8 cellular contexts compared by ENCODE assay signal in the genomic region with DNA sequence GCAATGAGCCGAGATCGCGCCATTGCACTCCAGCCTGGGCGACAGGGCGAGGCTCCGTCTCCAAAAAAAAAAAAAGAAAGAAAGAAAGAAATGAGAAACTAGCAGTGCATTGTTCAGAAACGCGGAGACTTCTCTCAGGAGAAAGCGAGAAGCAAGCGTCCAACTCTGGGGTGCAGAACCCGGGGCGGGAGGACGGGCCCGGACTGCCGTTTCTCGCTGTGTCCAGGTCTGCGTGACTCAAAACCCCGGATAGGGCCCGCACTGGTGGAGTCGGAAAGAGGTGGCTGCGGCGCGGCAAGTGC.
DNase-seq lines count a peak whose midpoint lies in the region; ATAC-seq lines count a peak whose summit lies in the region.

No MANE protein-coding gene starts in this region.

- ATAC-seq in stimulated activated naive CD8-positive, alpha-beta T cell treated with anti-CD3 and anti-CD28 coated beads, Interleukin-15, Interleukin-2, amounts not matched to agents 100 U/mL and 50 U/mL, for 24 hours, result no peak
- no peak for ATAC-seq in HG02970 (IDR thresholded peaks at IDR 0.05; ENCODE audit: low FRiP score, unreplicated experiment)
- no peak for ATAC-seq in HG03354 (IDR thresholded peaks at IDR 0.05; ENCODE audit: poor library complexity, severe bottlenecking, unreplicated experiment)

- peak overlapping the region; percentile 74 for H3K4me3 ChIP-seq in mucosa of stomach (ENCODE audit: low read length)

- peak overlapping the region; percentile 95 for H3K9ac ChIP-seq in mucosa of stomach (ENCODE audit: low read length)

- H3K4me3 Mint-ChIP-seq in stimulated activated naive CD8-positive, alpha-beta T cell treated with anti-CD3 and anti-CD28 coated beads, Interleukin-15, Interleukin-2, amounts not matched to agents 100 ng/mL and 50 ng/mL, for 24 hours, result peak overlapping the region; percentile 93

- no peaks in the 10 kb centered on the region for H3K9me3 Mint-ChIP-seq in stimulated activated naive CD8-positive, alpha-beta T cell treated with anti-CD3 and anti-CD28 coated beads, Interleukin-15, Interleukin-2, amounts not matched to agents 100 ng/mL and 50 ng/mL, for 24 hours

- DNase-seq in stimulated activated naive CD8-positive, alpha-beta T cell treated with anti-CD3 and anti-CD28 coated beads, Interleukin-15, Interleukin-2, amounts not matched to agents 100 U/mL and 50 U/mL, for 24 hours, result no peak
- DNase-seq in caudate nucleus (lab: John Stamatoyannopoulos, UW) (no peak), NCI-H2171 (lab: John Stamatoyannopoulos, UW) (no peak), NCI-H1694 (lab: John Stamatoyannopoulos, UW) (no peak)

- no peaks in the 10 kb centered on the region for H3K27me3 Mint-ChIP-seq in stimulated activated naive CD8-positive, alpha-beta T cell treated with anti-CD3 and anti-CD28 coated beads, Interleukin-15, Interleukin-2, amounts not matched to agents 100 ng/mL and 50 ng/mL, for 24 hours

- H3K36me3 ChIP-seq in mucosa of stomach (ENCODE audit: control insufficient read depth, insufficient read depth, low read length), result no peaks in the 10 kb centered on the region

- H3K9me3 ChIP-seq in mucosa of stomach (ENCODE audit: control insufficient read depth, low read length), result no peaks in the 10 kb centered on the region

- H3K27ac Mint-ChIP-seq in stimulated activated naive CD8-positive, alpha-beta T cell treated with anti-CD3 and anti-CD28 coated beads, Interleukin-15, Interleukin-2, amounts not matched to agents 100 ng/mL and 50 ng/mL, for 24 hours, result peak overlapping the region; percentile 94

- no peaks in the 10 kb centered on the region for H3K27me3 ChIP-seq in mucosa of stomach (ENCODE audit: control insufficient read depth, insufficient read depth, low read length)

- peaks cover 27% of the 10 kb centered on the region for H3K4me1 ChIP-seq in mucosa of stomach (ENCODE audit: control insufficient read depth, insufficient read depth, low read length)

- peaks cover 32% of the 10 kb centered on the region for H3K4me1 Mint-ChIP-seq in stimulated activated naive CD8-positive, alpha-beta T cell treated with anti-CD3 and anti-CD28 coated beads, Interleukin-15, Interleukin-2, amounts not matched to agents 100 ng/mL and 50 ng/mL, for 24 hours (ENCODE audit: low read depth)

- H3K36me3 Mint-ChIP-seq in stimulated activated naive CD8-positive, alpha-beta T cell treated with anti-CD3 and anti-CD28 coated beads, Interleukin-15, Interleukin-2, amounts not matched to agents 100 ng/mL and 50 ng/mL, for 24 hours (ENCODE audit: low read depth), result peaks cover 7% of the 10 kb centered on the region

- peak overlapping the region; percentile 64 for H3K27ac ChIP-seq in caudate nucleus (ENCODE audit: low read depth, low read length)
